ENCODE assay signal across 17 cellular contexts in the genomic region with DNA sequence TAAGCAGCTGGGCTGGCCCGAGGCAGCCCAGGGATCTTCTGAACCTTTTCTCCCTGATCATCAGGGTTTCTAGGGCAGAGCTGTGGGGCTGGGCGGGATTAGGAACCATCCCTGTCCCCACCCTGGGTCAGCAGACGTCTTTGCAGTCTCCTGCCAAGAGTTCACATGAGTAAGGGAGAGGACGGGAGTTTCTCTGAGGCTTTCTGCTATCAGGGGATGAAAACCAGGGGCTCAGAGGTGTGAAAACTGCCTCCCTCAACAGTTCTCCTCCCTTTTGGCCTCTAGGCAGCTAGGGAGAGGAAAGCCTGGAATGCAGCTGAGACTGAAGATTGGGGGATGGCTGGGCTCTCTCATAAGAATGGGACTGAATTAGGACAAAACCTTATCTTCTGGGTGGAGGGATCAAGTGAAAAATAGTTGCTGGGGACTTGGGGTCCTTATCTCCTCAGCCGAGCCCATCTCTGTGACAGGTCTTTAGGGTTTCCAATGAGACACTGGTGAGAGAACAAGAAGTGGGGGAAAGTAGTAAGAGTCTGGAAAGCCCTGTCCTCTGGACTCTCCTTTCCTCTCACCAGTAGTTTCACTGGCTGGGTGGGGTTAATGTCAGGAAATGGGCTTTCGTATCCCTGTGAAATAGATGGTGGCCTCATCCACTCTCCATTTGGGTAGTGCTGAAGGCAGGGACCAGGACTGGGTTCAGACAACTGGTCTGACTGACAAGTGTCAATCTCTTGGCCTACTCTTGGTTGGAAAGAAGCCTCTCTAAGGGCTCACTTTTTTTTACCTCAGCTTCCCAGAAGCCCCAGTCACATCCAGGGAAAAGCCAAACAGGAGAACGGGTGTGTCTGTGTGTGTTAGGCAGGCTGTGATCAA. TPM values are rescaled to one million over a fixed set of nuclear protein-coding genes. Genes with fewer than 3 reads are reported as not detected.
A peak's percentile ranks its signal among the peaks of the same experiment; 100 is the strongest.
DNase-seq lines count a peak whose midpoint lies in the region; TF ChIP-seq lines count a peak whose summit lies in the region.
"Had no signal": no experiment of that assay in that cellular context is flagged by ENCODE, and none has a peak within 500 bp of the region (broad histone marks: within the 10 kb centered on the region; RNA-seq: fewer than 3 reads in every experiment).

No MANE protein-coding gene starts in this region.

- H3K27ac Mint-ChIP-seq in nephron progenitor cell: peak overlapping the region; percentile 52
- H3K27ac Mint-ChIP-seq: stimulated activated naive CD8-positive, alpha-beta T cell treated with anti-CD3 and anti-CD28 coated beads, Interleukin-15, Interleukin-2, amounts not matched to agents 100 ng/mL and 50 ng/mL, for 24 hours had no signal

- H3K4me3 Mint-ChIP-seq in nephron progenitor cell: peak overlapping the region; percentile 21
- H3K4me3 Mint-ChIP-seq: stimulated activated naive CD8-positive, alpha-beta T cell treated with anti-CD3 and anti-CD28 coated beads, Interleukin-15, Interleukin-2, amounts not matched to agents 100 ng/mL and 50 ng/mL, for 24 hours had no signal

- peaks cover 0 to 12% (median 2%) of the 10 kb centered on the region in 4 donors for H3K4me1 ChIP-seq in Peyer's patch
- peaks cover 39 to 76% of the 10 kb centered on the region in 2 donors for H3K4me1 ChIP-seq in thyroid gland
- peaks cover 1% of the 10 kb centered on the region for H3K4me1 ChIP-seq in colonic mucosa

- peaks cover 9% of the 10 kb centered on the region for H3K27me3 Mint-ChIP-seq in nephron progenitor cell (ENCODE audit: low read depth, poor library complexity)
- H3K27me3 Mint-ChIP-seq: stimulated activated naive CD8-positive, alpha-beta T cell treated with anti-CD3 and anti-CD28 coated beads, Interleukin-15, Interleukin-2, amounts not matched to agents 100 ng/mL and 50 ng/mL, for 24 hours had no signal

- TF ChIP-seq POLR2A in Peyer's patch (IDR thresholded peaks at IDR 0.05): no peak
- TF ChIP-seq POLR2A in erythroblast (IDR thresholded peaks at IDR 0.05; ENCODE audit: low read length): no peak
- no peak for TF ChIP-seq POLR2A in thyroid gland (IDR thresholded peaks at IDR 0.05)

- H3K36me3 ChIP-seq in Peyer's patch (no peaks in the 10 kb centered on the region), thyroid gland (peaks cover 7 to 8% of the 10 kb centered on the region in 2 donors), colonic mucosa (no peaks in the 10 kb centered on the region)
- H3K36me3 ChIP-seq: neutrophil had no signal

- H3K9me3 Mint-ChIP-seq in nephron progenitor cell: no peaks in the 10 kb centered on the region
- H3K9me3 Mint-ChIP-seq: stimulated activated naive CD8-positive, alpha-beta T cell treated with anti-CD3 and anti-CD28 coated beads, Interleukin-15, Interleukin-2, amounts not matched to agents 100 ng/mL and 50 ng/mL, for 24 hours had no signal

- peak overlapping the region in 3 of 4 donors; percentile 5 to 35 (median 8) for H3K27ac ChIP-seq in Peyer's patch
- H3K27ac ChIP-seq in thyroid gland: peak overlapping the region in 2 of 3 donors; percentile 35 to 80
- no peak overlapping the region for H3K27ac ChIP-seq in colonic mucosa
- H3K27ac ChIP-seq: C4-2B, neutrophil had no signal

- 87 to 89% methylated on average over 3 to 7 of the region's 7 CpGs for WGBS in thyroid gland, 2 donors

- TF ChIP-seq CTCF in Peyer's patch (IDR thresholded peaks at IDR 0.05) (no peak), nephron progenitor cell (IDR thresholded peaks at IDR 0.05) (no peak), thyroid gland (IDR thresholded peaks at IDR 0.05) (no peak), colonic mucosa (IDR thresholded peaks at IDR 0.05) (no peak), GM20000 (IDR thresholded peaks at IDR 0.05; ENCODE audit: extremely low read depth, missing control alignments) (no peak)

- H3K4me3 ChIP-seq in Peyer's patch: no peak overlapping the region
- no peak overlapping the region for H3K4me3 ChIP-seq in thyroid gland (replicated peaks in 1 of 3)
- H3K4me3 ChIP-seq in colonic mucosa: no peak overlapping the region
- H3K4me3 ChIP-seq: lung had no signal

- DNase-seq in Peyer's patch (no peak), erythroblast (lab: John Stamatoyannopoulos, UW) (peak; percentile 42 to 56), nephron progenitor cell (no peak), thyroid gland (no peak), GM19240 (ENCODE audit: insufficient read length, low spot score) (no peak), colonic mucosa (no peak), GM20000 (ENCODE audit: low spot score) (no peak)
- DNase-seq: KG1, NCI-H1417, NCI-H446 treated with DMSO at 0.1 percent for 48 hours, PC-3, T-helper 1 cell had no signal

- H3K4me1 Mint-ChIP-seq in nephron progenitor cell: peaks cover 93% of the 10 kb centered on the region

- intact Hi-C loops in thyroid gland (cut with DNase I): no loop called here
- intact Hi-C loops in colonic mucosa (cut with DNase I): no loop called here

- no peaks in the 10 kb centered on the region for H3K9me3 ChIP-seq in Peyer's patch
- no peaks in the 10 kb centered on the region for H3K9me3 ChIP-seq in thyroid gland
- H3K9me3 ChIP-seq in colonic mucosa: no peaks in the 10 kb centered on the region
- H3K9me3 ChIP-seq: neutrophil had no signal

- H3K27me3 ChIP-seq in Peyer's patch: no peaks in the 10 kb centered on the region
- H3K27me3 ChIP-seq in thyroid gland: no peaks in the 10 kb centered on the region
- H3K27me3 ChIP-seq in colonic mucosa: no peaks in the 10 kb centered on the region
- H3K27me3 ChIP-seq: neutrophil had no signal

- peak overlapping the region in 1 of 2 donors; percentile 4 for H3K9ac ChIP-seq in colonic mucosa (ENCODE audit: low read depth in 2 of 2, low read length in 2 of 2)

- H3K36me3 Mint-ChIP-seq in nephron progenitor cell (ENCODE audit: low read depth): peaks cover 12% of the 10 kb centered on the region

RNA-seq across cellular contexts. Expression of gene ZNF385A, which starts 7.7 kb away (rescaled TPM):
- total RNA-seq in Peyer's patch (10 to 100 TPM in 2 of 4 donors, 1 to 10 TPM in 2; 7.3 to 28.1 (median 9.7) TPM), thyroid gland (10 to 100 TPM; 24.2 to 38.9 (median 29.3) TPM), colonic mucosa (1 to 10 TPM; 3.8 to 7.3 TPM)

RNA-seq across cellular contexts. Expression of gene GPR84, which starts 12.5 kb away (rescaled TPM):
- total RNA-seq in Peyer's patch (not detected), thyroid gland (under 1 TPM in 2 of 4 donors, not detected in 2; 0.39 to 0.40 TPM), colonic mucosa (under 1 TPM in 1 of 2 donors, not detected in 1; 0.21 TPM)
- total RNA-seq: fibroblast of lung, PC-3 had no signal

RNA-seq across cellular contexts. Expression of gene ITGA5, which starts 42.2 kb away (rescaled TPM):
- total RNA-seq in Peyer's patch: 10 to 100 TPM; 21.0 to 78.4 (median 44.5) TPM
- 10 to 100 TPM; 40.3 to 64.5 (median 51.6) TPM for total RNA-seq in thyroid gland
- total RNA-seq in colonic mucosa: 100 to 1,000 TPM in 1 of 2 donors, 1 to 10 TPM in 1; 7.8 to 120 TPM

RNA-seq across cellular contexts. Expression of gene COPZ1, which starts 51.9 kb away (rescaled TPM):
- 10 to 100 TPM; 42.4 to 66.9 (median 54.2) TPM for total RNA-seq in Peyer's patch
- 100 to 1,000 TPM; 181 to 284 (median 236) TPM for total RNA-seq in thyroid gland
- 100 to 1,000 TPM; 164 to 173 TPM for total RNA-seq in colonic mucosa

Comparison
In these comparisons a context has a peak if more than half of its experiments do, and no peak if none do; other contexts are left out.
1. DNase-seq: peak in erythroblast (2 of 2); none in Peyer's patch (0 of 3), nephron progenitor cell (single experiment), thyroid gland (0 of 2), GM19240 (single experiment), colonic mucosa (single experiment) and GM20000 (single experiment).